In the genomic region with DNA sequence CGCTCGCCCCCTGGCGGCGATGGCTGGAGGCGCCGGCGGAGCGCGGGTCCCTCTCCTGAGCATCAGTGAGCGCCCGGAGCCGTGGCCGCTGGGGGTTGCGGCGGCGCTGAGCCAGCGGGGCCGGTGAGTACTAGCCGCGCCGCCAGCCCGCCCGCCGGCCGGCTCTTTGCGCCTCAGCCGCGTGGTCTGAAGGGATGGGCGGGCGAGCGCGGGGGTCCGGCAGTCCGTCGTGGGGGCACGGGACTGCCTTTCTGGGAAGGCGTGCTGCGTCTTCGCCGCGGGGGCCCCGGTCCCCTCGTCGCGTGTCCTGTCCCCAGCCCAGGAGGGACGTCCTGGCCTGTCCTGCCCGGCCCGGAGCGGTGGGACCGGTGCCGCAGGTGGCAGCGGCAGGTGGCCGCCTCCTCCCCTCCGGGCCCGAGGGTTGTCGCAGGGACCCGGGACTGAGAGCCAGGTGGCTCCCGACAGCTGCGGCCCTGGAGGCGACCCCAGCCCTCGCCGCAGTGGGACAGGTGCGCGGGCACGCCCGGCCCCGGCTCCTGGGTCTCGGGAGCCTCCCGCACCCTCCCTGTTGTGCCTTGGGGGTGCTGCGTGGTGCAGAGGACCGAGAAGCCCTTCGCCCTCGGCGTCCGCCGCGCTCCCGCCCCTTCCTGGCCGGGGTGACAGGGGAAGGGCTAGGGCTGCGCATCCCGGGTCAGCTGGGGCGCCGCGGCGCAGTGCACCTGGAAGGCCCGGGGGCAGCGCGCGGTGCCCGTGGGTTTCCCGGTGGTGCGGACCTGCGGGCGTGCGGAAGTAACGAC, we compare ENCODE assay signal across 8 cellular contexts. TPM values are rescaled to one million over a fixed set of nuclear protein-coding genes. Genes with fewer than 3 reads are reported as not detected.
DNase-seq lines count a peak whose midpoint lies in the region; ATAC-seq and TF ChIP-seq lines count a peak whose summit lies in the region.

A gene with protein sequence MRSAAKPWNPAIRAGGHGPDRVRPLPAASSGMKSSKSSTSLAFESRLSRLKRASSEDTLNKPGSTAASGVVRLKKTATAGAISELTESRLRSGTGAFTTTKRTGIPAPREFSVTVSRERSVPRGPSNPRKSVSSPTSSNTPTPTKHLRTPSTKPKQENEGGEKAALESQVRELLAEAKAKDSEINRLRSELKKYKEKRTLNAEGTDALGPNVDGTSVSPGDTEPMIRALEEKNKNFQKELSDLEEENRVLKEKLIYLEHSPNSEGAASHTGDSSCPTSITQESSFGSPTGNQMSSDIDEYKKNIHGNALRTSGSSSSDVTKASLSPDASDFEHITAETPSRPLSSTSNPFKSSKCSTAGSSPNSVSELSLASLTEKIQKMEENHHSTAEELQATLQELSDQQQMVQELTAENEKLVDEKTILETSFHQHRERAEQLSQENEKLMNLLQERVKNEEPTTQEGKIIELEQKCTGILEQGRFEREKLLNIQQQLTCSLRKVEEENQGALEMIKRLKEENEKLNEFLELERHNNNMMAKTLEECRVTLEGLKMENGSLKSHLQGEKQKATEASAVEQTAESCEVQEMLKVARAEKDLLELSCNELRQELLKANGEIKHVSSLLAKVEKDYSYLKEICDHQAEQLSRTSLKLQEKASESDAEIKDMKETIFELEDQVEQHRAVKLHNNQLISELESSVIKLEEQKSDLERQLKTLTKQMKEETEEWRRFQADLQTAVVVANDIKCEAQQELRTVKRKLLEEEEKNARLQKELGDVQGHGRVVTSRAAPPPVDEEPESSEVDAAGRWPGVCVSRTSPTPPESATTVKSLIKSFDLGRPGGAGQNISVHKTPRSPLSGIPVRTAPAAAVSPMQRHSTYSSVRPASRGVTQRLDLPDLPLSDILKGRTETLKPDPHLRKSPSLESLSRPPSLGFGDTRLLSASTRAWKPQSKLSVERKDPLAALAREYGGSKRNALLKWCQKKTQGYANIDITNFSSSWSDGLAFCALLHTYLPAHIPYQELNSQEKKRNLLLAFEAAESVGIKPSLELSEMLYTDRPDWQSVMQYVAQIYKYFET (plus strand): TSS at position 58 of the 797 bp plus-strand sequence. CDS start 87,293 bp downstream, outside the sequence.

- H3K4me3 ChIP-seq in Jurkat, Clone E6-1 (ENCODE audit: low read length): peak within 1 kb of the TSS; percentile 53
- peak within 1 kb of the TSS; percentile 80 for H3K4me3 ChIP-seq in thoracic aorta

- H3K4me1 ChIP-seq in thoracic aorta (ENCODE audit: control insufficient read depth in 1 of 2, low read depth in 2 of 2): peaks cover 8 to 25% of the 10 kb centered on the region in 2 donors

- peak; percentile 12 for DNase-seq in DMS153 treated with DMSO at 0.1 percent for 48 hours (lab: John Stamatoyannopoulos, UW; ENCODE audit: unreplicated experiment)
- peak; percentile 55 for DNase-seq in Jurkat, Clone E6-1 (ENCODE audit: low read depth, low spot score)
- DNase-seq in SIG-M5 (lab: John Stamatoyannopoulos, UW): peak; percentile 11
- DNase-seq in activated gamma-delta T cell (lab: John Stamatoyannopoulos, UW): peak; percentile 73
- DNase-seq in globus pallidus (ENCODE audit: low spot score): peak; percentile 22
- no peak for DNase-seq in occipital lobe (lab: John Stamatoyannopoulos, UW)
- DNase-seq in thoracic aorta (ENCODE audit: low spot score): peak; percentile 46

- H3K27me3 ChIP-seq in thoracic aorta (replicated peaks; ENCODE audit: insufficient read depth): no peaks in the 10 kb centered on the region

- no peaks in the 10 kb centered on the region for H3K36me3 ChIP-seq in thoracic aorta

- peak; percentile 99 for TF ChIP-seq CTCF in thoracic aorta (IDR thresholded peaks at IDR 0.05)

- peak; percentile 88 for ATAC-seq in GM21619 (IDR thresholded peaks at IDR 0.05; ENCODE audit: unreplicated experiment)
- ATAC-seq in thoracic aorta (ENCODE audit: insufficient number of reproducible peaks, low FRiP score, low read depth): peak; percentile 93

- H3K27ac ChIP-seq in thoracic aorta: peak within 1 kb of the TSS; percentile 71

- no peaks in the 10 kb centered on the region for H3K9me3 ChIP-seq in thoracic aorta

RNA-seq across cellular contexts. Expression of the gene that starts here (rescaled TPM):
- polyA plus RNA-seq in Jurkat, Clone E6-1 (2012; ENCODE audit: insufficient read depth, insufficient read length): 9.5 TPM
- 49.1 TPM for total RNA-seq in occipital lobe
- 10 to 100 TPM; 89.8 to 91.9 TPM for total RNA-seq in thoracic aorta
